17 cellular contexts compared by ENCODE assay signal in genomic region chr1:184389446-184389845, GRCh38. TPM values are rescaled to one million over a fixed set of nuclear protein-coding genes. Genes with fewer than 3 reads are reported as not detected.
DNase-seq lines count a peak whose midpoint lies in the region; ATAC-seq, FAIRE-seq and TF ChIP-seq lines count a peak whose summit lies in the region.
"Had no signal": no experiment of that assay in that cellular context is flagged by ENCODE, and none has a peak within 500 bp of the region (broad histone marks: within the 10 kb centered on the region; RNA-seq: fewer than 3 reads in every experiment).

No MANE protein-coding gene starts in this region.

- CTCF ChIA-PET in IMR-90 (lab: Yijun Ruan, JAX): interaction anchor here (1.0 to 1.7 kb wide), 2 partner anchors 10 to 274 kb away, joined by 3 to 6 read pairs; no protein-coding TSS in a partner anchor

- H3K14ac ChIP-seq in IMR-90 (replicated peaks; ENCODE audit: low read depth, low read length): no peak overlapping the region

- peak; percentile 38 for DNase-seq in IMR-90
- peak; percentile 57 for DNase-seq in bronchial epithelial cell (ENCODE audit: low read depth)
- no peak for DNase-seq in mesothelial cell of epicardium (ENCODE audit: low spot score in 2 of 2, unreplicated experiment in 2 of 2)
- no peak for DNase-seq in GM19239 (ENCODE audit: insufficient read length, low spot score)
- DNase-seq in islet precursor cell: no peak
- no peak for DNase-seq in A172 (ENCODE audit: low spot score)
- DNase-seq in stimulated activated CD4-positive, alpha-beta T cell treated with anti-CD3 and anti-CD28 coated beads, Interleukin-4, amount 100 ng/mL, for 1 hour: no peak
- DNase-seq: activated B cell treated with CpG ODN at 0.5 μM for 24 hours; activated CD8-positive, alpha-beta memory T cell treated with anti-CD3 and anti-CD28 coated beads, Interleukin-2, amount 10 ng/mL, durations not matched to agents 7 days and 5 days; DMS79; Karpas-422; NCI-H1694 treated with DMSO at 0.1 percent for 48 hours; nephron progenitor cell had no signal

- TF ChIP-seq POLR2A in IMR-90 (IDR thresholded peaks at IDR 0.05; ENCODE audit: low read depth, low read length): no peak

- no peak overlapping the region; the same call in 1 of the 2 replicates for H2BK120ac ChIP-seq in IMR-90 (ENCODE audit: low read depth, low read length)

- no peak overlapping the region for H2BK5ac ChIP-seq in IMR-90 (ENCODE audit: low read depth, low read length, poor library complexity, severe bottlenecking)

- no peak overlapping the region for H3K4ac ChIP-seq in IMR-90 (ENCODE audit: low read depth, low read length)

- TF ChIP-seq CTCF in IMR-90 (conservative IDR thresholded peaks at IDR 0.05; ENCODE audit: low read depth, low read length) (no peak), bronchial epithelial cell (IDR thresholded peaks at IDR 0.05; ENCODE audit: insufficient read depth, low read length, severe bottlenecking) (no peak), mesothelial cell of epicardium (IDR thresholded peaks at IDR 0.05; ENCODE audit: unreplicated experiment) (no peak)

- no peak overlapping the region for H3K56ac ChIP-seq in IMR-90 (ENCODE audit: extremely low read depth, insufficient read depth, low read length)

- H2AK5ac ChIP-seq in IMR-90 (ENCODE audit: low read depth, low read length): no peak overlapping the region

- no peaks in the 10 kb centered on the region for H3K9me3 Mint-ChIP-seq in mesothelial cell of epicardium
- H3K9me3 Mint-ChIP-seq: activated B cell treated with CpG ODN at 0.5 μM for 24 hours, nephron progenitor cell had no signal

- no peak overlapping the region for H3K4me2 ChIP-seq in IMR-90 (ENCODE audit: low read depth, low read length)

- dilution Hi-C loops in IMR-90 (cut with HindIII; ENCODE audit: low sequenced_read_pairs, unreplicated experiment): no loop called here

- H2AK9ac ChIP-seq in IMR-90 (replicated peaks; ENCODE audit: low read depth, low read length, poor library complexity): no peak overlapping the region

- H3K9me3 ChIP-seq in IMR-90 (ENCODE audit: control insufficient read depth, insufficient read depth, low read length) (no peaks in the 10 kb centered on the region), subcutaneous abdominal adipose tissue (ENCODE audit: control insufficient read depth in 5 of 5, low read length in 5 of 5) (no peaks in the 10 kb centered on the region)

- peaks cover 8% of the 10 kb centered on the region for H3K27me3 Mint-ChIP-seq in mesothelial cell of epicardium (ENCODE audit: low read depth)

- H4K20me1 ChIP-seq in IMR-90 (ENCODE audit: insufficient read depth, low read length): peaks cover 3% of the 10 kb centered on the region; the same call in 1 of the 2 replicates

- no peak for ATAC-seq in IMR-90 (ENCODE audit: low read depth)
- ATAC-seq: activated CD8-positive, alpha-beta memory T cell treated with anti-CD3 and anti-CD28 coated beads, Interleukin-2, amount 10 ng/mL, durations not matched to agents 7 days and 5 days; left lobe of liver had no signal

- no peak overlapping the region for H3K27ac Mint-ChIP-seq in mesothelial cell of epicardium
- H3K27ac Mint-ChIP-seq: activated B cell treated with CpG ODN at 0.5 μM for 24 hours; activated CD8-positive, alpha-beta memory T cell treated with anti-CD3 and anti-CD28 coated beads, Interleukin-2, amount 10 ng/mL, durations not matched to agents 7 days and 5 days; nephron progenitor cell had no signal

- no peak overlapping the region for H3K23ac ChIP-seq in IMR-90 (ENCODE audit: low read depth, low read length)

- BruUV-seq in IMR-90 (replicated peaks; lab: Mats Ljungman, UMichigan): no TSS peak

- H2AFZ ChIP-seq in IMR-90 (replicated peaks; ENCODE audit: low read length, poor library complexity): no peak overlapping the region

- no peak overlapping the region for H2BK20ac ChIP-seq in IMR-90 (ENCODE audit: low read depth, low read length)

- no peak overlapping the region for H4K91ac ChIP-seq in IMR-90 (ENCODE audit: insufficient read depth, low read depth, low read length)

- peaks cover 2% of the 10 kb centered on the region; the same call in 1 of the 2 replicates for H3K27me3 ChIP-seq in IMR-90 (ENCODE audit: control insufficient read depth, insufficient read depth, low read length)
- H3K27me3 ChIP-seq in bronchial epithelial cell (ENCODE audit: control insufficient read depth, insufficient read depth, low read length): no peaks in the 10 kb centered on the region
- no peaks in the 10 kb centered on the region for H3K27me3 ChIP-seq in subcutaneous abdominal adipose tissue (ENCODE audit: control insufficient read depth in 5 of 5, insufficient read depth in 4 of 5, low read length in 5 of 5)

- H2BK15ac ChIP-seq in IMR-90 (ENCODE audit: low read depth, low read length): no peak overlapping the region

- H3K36me3 ChIP-seq in IMR-90 (ENCODE audit: control insufficient read depth, insufficient read depth, low read length): no peaks in the 10 kb centered on the region
- no peaks in the 10 kb centered on the region for H3K36me3 ChIP-seq in bronchial epithelial cell (ENCODE audit: control insufficient read depth, insufficient read depth, low read length)
- no peaks in the 10 kb centered on the region for H3K36me3 ChIP-seq in subcutaneous abdominal adipose tissue (ENCODE audit: control insufficient read depth in 5 of 5, insufficient read depth in 5 of 5, low read length in 5 of 5)

- intact Hi-C loops in IMR-90 (cut with micrococcal nuclease): loop anchor here (5.0 to 10.0 kb wide), 4 partner anchors 92 to 755 kb away; partner anchors contain the start of gene ARPC5

- H3K4me3 ChIP-seq in IMR-90 (ENCODE audit: insufficient read depth, low read depth, low read length) (no peak overlapping the region), bronchial epithelial cell (ENCODE audit: low read depth, low read length) (no peak overlapping the region), subcutaneous abdominal adipose tissue (ENCODE audit: low read depth in 1 of 5, low read length in 5 of 5) (peak overlapping the region in 3 of 5 donors; percentile 72 to 88 (median 85))

- no peak overlapping the region for H4K5ac ChIP-seq in IMR-90 (ENCODE audit: low read depth, low read length)

- H4K8ac ChIP-seq in IMR-90 (ENCODE audit: low read depth in 2 of 2, low read length in 2 of 2): no peak overlapping the region

- no peak for TF ChIP-seq RAD21 in IMR-90 (IDR thresholded peaks at IDR 0.05; ENCODE audit: low read length)

- peak overlapping the region; percentile 76 for H3K4me3 Mint-ChIP-seq in mesothelial cell of epicardium
- H3K4me3 Mint-ChIP-seq: activated B cell treated with CpG ODN at 0.5 μM for 24 hours had no signal

- no CpG with 5 or more reads among the region's 2 CpGs for WGBS in IMR-90 (ENCODE audit: extremely low coverage in 2 of 2, insufficient read length in 1 of 2), 2 experiments

- H3K9me1 ChIP-seq in IMR-90 (ENCODE audit: insufficient read depth, low read length): no peaks in the 10 kb centered on the region; the same call in 1 of the 2 replicates

- peaks cover 19 to 38% of the 10 kb centered on the region in 2 experiments; a peak in 3 of 4 replicates for H3K79me1 ChIP-seq in IMR-90 (ENCODE audit: low read depth in 1 of 2, low read length in 2 of 2)

- H3K9ac ChIP-seq in IMR-90 (ENCODE audit: low read depth, low read length): no peak overlapping the region
- no peak overlapping the region for H3K9ac ChIP-seq in subcutaneous abdominal adipose tissue (ENCODE audit: low read length in 5 of 5)

- in situ Hi-C loops in IMR-90 (cut with MboI; ENCODE audit: low sequenced_read_pairs): no loop called here

- FAIRE-seq in bronchial epithelial cell (lab: Jason Lieb, UNC) (no peak), GM19239 (lab: Jason Lieb, UNC) (no peak)

- H3K4me1 Mint-ChIP-seq in mesothelial cell of epicardium: peaks cover 64% of the 10 kb centered on the region

- POLR2A ChIA-PET in IMR-90 (lab: Charles Lee; ENCODE audit: unreplicated experiment): no interaction called here

- no peaks in the 10 kb centered on the region for H3K36me3 Mint-ChIP-seq in mesothelial cell of epicardium

- no peak overlapping the region for H3K18ac ChIP-seq in IMR-90 (ENCODE audit: low read depth, low read length)

- H3K27ac ChIP-seq in IMR-90 (ENCODE audit: insufficient read depth, low read length) (no peak overlapping the region), subcutaneous abdominal adipose tissue (ENCODE audit: low read depth, low read length) (no peak overlapping the region)
- H3K27ac ChIP-seq: C4-2B had no signal

- peaks cover 4% of the 10 kb centered on the region; the same call in 1 of the 2 replicates for H3K4me1 ChIP-seq in IMR-90 (ENCODE audit: control insufficient read depth, insufficient read depth, low read length)
- H3K4me1 ChIP-seq in subcutaneous abdominal adipose tissue (ENCODE audit: control insufficient read depth in 5 of 5, insufficient read depth in 5 of 5, low read length in 5 of 5): peaks cover 2 to 30% (median 21%) of the 10 kb centered on the region in 5 donors

TF ChIP-seq in IMR-90, 13 proteins besides CTCF, POLR2A, EP300 and RAD21 (continues in another document):
- TF ChIP-seq MXI1 (IDR thresholded peaks at IDR 0.05; ENCODE audit: borderline replicate concordance, low read depth, low read length) (no peak), RFX5 (IDR thresholded peaks at IDR 0.05; ENCODE audit: low read depth, low read length) (no peak), FOS (IDR thresholded peaks at IDR 0.05; ENCODE audit: low read depth, low read length) (no peak), SMC3 (IDR thresholded peaks at IDR 0.05; ENCODE audit: low read depth, low read length) (no peak), MAZ (IDR thresholded peaks at IDR 0.05; ENCODE audit: borderline replicate concordance, low read depth, low read length) (no peak), MAFK (IDR thresholded peaks at IDR 0.05; ENCODE audit: low read depth, low read length) (no peak), ELK1 (IDR thresholded peaks at IDR 0.05; ENCODE audit: borderline replicate concordance, low read depth, low read length) (no peak), CHD1 (IDR thresholded peaks at IDR 0.05; ENCODE audit: low read depth, low read length) (no peak)

RNA-seq across cellular contexts. Expression of gene C1orf21, which starts 2.6 kb away (rescaled TPM):
- total RNA-seq in IMR-90 (2012; rRNA removed) (9.9 and 15.8 TPM in 2 replicates), bronchial epithelial cell (10.3 and 13.4 TPM in 2 replicates), mesothelial cell of epicardium (33.1 to 34.7 TPM (median 34.3 TPM) in 3 replicates)
- 5.9 and 6.4 TPM in 2 replicates for polyA plus RNA-seq in IMR-90 (2012; rRNA removed)
- polyA plus RNA-seq in IMR-90 (2012; cell fraction: cytosol; rRNA removed): 0.59 and 0.69 TPM in 2 replicates
- 0.55 and 3.0 TPM in 2 replicates for polyA plus RNA-seq in IMR-90 (2012; cell fraction: nucleus; rRNA removed; ENCODE audit: low replicate concordance)
- total RNA-seq in A172 (2014; rRNA removed; shearing (Covaris generic)): 21.2 and 26.1 TPM in 2 replicates
- total RNA-seq: OCI-LY7 had no signal

Comparison
In these comparisons a context has a peak if more than half of its experiments do, and no peak if none do; other contexts are left out.
1. DNase-seq: peak in IMR-90 (single experiment) and bronchial epithelial cell (single experiment); none in mesothelial cell of epicardium (0 of 2), GM19239 (single experiment), islet precursor cell (single experiment), A172 (single experiment) and stimulated activated CD4-positive, alpha-beta T cell treated with anti-CD3 and anti-CD28 coated beads, Interleukin-4, amount 100 ng/mL, for 1 hour (single experiment).
2. H3K4me3 ChIP-seq: peak in subcutaneous abdominal adipose tissue (3 of 5); none in IMR-90 (single experiment) and bronchial epithelial cell (single experiment).